In genomic region chr20:48912065-48912464, GRCh38 we compare ENCODE assay signal across 12 cellular contexts. TPM values are rescaled to one million over a fixed set of nuclear protein-coding genes. Genes with fewer than 3 reads are reported as not detected.
A peak's percentile ranks its signal among the peaks of the same experiment; 100 is the strongest.
DNase-seq lines count a peak whose midpoint lies in the region; ATAC-seq and TF ChIP-seq lines count a peak whose summit lies in the region.
"Had no signal": no experiment of that assay in that cellular context is flagged by ENCODE, and none has a peak within 500 bp of the region (broad histone marks: within the 10 kb centered on the region; RNA-seq: fewer than 3 reads in every experiment).

No MANE protein-coding gene starts in this region.

- H3K79me2 ChIP-seq in trophoblast cell (ENCODE audit: control insufficient read depth, insufficient read depth, low read length, poor library complexity): no peaks in the 10 kb centered on the region

- H3K27ac Mint-ChIP-seq in natural killer cell (peak overlapping the region; percentile 62 to 93), immature natural killer cell (peak overlapping the region in 1 of 6 donors; percentile 21)
- peak overlapping the region in 1 of 2 donors; percentile 26 for H3K27ac Mint-ChIP-seq in natural killer cell treated with Interleukin-12 subunit alpha and Interleukin-12 subunit beta and Interleukin-15 and Interleukin-18, amount 100 ng/mL, for 72 hours

- ATAC-seq in natural killer cell (no peak), HG02840 (IDR thresholded peaks at IDR 0.05; ENCODE audit: low FRiP score, unreplicated experiment) (peak; percentile 75)
- ATAC-seq in natural killer cell treated with Interleukin-12 subunit alpha and Interleukin-12 subunit beta and Interleukin-15 and Interleukin-18, amount 100 ng/mL, for 72 hours: no peak

- no peaks in the 10 kb centered on the region for H3K27me3 ChIP-seq in transverse colon
- H3K27me3 ChIP-seq in trophoblast cell (ENCODE audit: insufficient read depth, low read length): no peaks in the 10 kb centered on the region
- H3K27me3 ChIP-seq: ovary had no signal

- H3K4me2 ChIP-seq in trophoblast cell (ENCODE audit: low read length): no peak overlapping the region

- no peak overlapping the region for H3K4me3 Mint-ChIP-seq in natural killer cell
- H3K4me3 Mint-ChIP-seq in natural killer cell treated with Interleukin-12 subunit alpha and Interleukin-12 subunit beta and Interleukin-15 and Interleukin-18, amount 100 ng/mL, for 72 hours: no peak overlapping the region
- no peak overlapping the region for H3K4me3 Mint-ChIP-seq in immature natural killer cell

- no peak overlapping the region for H2BK5ac ChIP-seq in trophoblast cell (ENCODE audit: low read depth, low read length, poor library complexity)

- H4K8ac ChIP-seq in trophoblast cell (ENCODE audit: low read depth, low read length): no peak overlapping the region

- no peak overlapping the region for H3K27ac ChIP-seq in transverse colon
- no peak overlapping the region for H3K27ac ChIP-seq in trophoblast cell (ENCODE audit: low read depth, low read length)
- H3K27ac ChIP-seq: ovary had no signal

- TF ChIP-seq CTCF in natural killer cell (IDR thresholded peaks at IDR 0.05) (no peak), transverse colon (IDR thresholded peaks at IDR 0.05) (no peak)

- H3K14ac ChIP-seq in trophoblast cell (ENCODE audit: low read length): no peak overlapping the region

- H3K4me1 ChIP-seq in transverse colon (no peaks in the 10 kb centered on the region), trophoblast cell (ENCODE audit: control insufficient read depth in 1 of 2, insufficient read depth in 2 of 2, low read length in 2 of 2) (no peaks in the 10 kb centered on the region)

- DNase-seq in natural killer cell (no peak), NCI-H1694 treated with DMSO at 0.1 percent for 48 hours (lab: John Stamatoyannopoulos, UW) (peak; percentile 63), transverse colon (peak; percentile 48), trophoblast cell (no peak), immature natural killer cell (no peak)
- DNase-seq in natural killer cell treated with Interleukin-12 subunit alpha and Interleukin-12 subunit beta and Interleukin-15 and Interleukin-18, amount 100 ng/mL, for 72 hours (ENCODE audit: low spot score): no peak
- no peak for DNase-seq in stimulated activated naive CD4-positive, alpha-beta T cell (lab: John Stamatoyannopoulos, UW)
- DNase-seq: activated naive CD4-positive, alpha-beta T cell treated with Interleukin-2 at 50 U/mL for 16 hours; IMR-90; NK-92 treated with Interleukin-12 subunit alpha and Interleukin-12 subunit beta, amount 100 ng/mL, for 24 hours; ovary had no signal

- H3K9me3 Mint-ChIP-seq in natural killer cell (no peaks in the 10 kb centered on the region), immature natural killer cell (no peaks in the 10 kb centered on the region)
- no peaks in the 10 kb centered on the region for H3K9me3 Mint-ChIP-seq in natural killer cell treated with Interleukin-12 subunit alpha and Interleukin-12 subunit beta and Interleukin-15 and Interleukin-18, amount 100 ng/mL, for 72 hours

- H4K91ac ChIP-seq in trophoblast cell (ENCODE audit: low read depth, low read length): no peak overlapping the region

- 76% methylated on average over 4 of the region's 4 CpGs; no CpG with 5 or more reads in 1 of the 2 donors for WGBS in transverse colon (ENCODE audit: low coverage in 1 of 2), 2 donors
- WGBS in trophoblast cell (ENCODE audit: extremely low coverage, insufficient coverage, insufficient read length): no CpG with 5 or more reads among the region's 4 CpGs

- no peak overlapping the region for H2BK120ac ChIP-seq in trophoblast cell (ENCODE audit: insufficient read depth, low read length, poor library complexity)

- H2AK5ac ChIP-seq in trophoblast cell (ENCODE audit: low read length): no peak overlapping the region

- no peak for TF ChIP-seq EP300 in transverse colon (IDR thresholded peaks at IDR 0.05; ENCODE audit: low read depth)

- in situ Hi-C loops in transverse colon (cut with MboI; ENCODE audit: low pct_ligation_motif_present in 1 of 4, low pct_unique_long_range_greater_than_20kb in 1 of 4, low sequenced_read_pairs in 3 of 4): no loop called here

- H2BK12ac ChIP-seq in trophoblast cell (ENCODE audit: low read length): no peak overlapping the region

- no peaks in the 10 kb centered on the region for H3K79me1 ChIP-seq in trophoblast cell (ENCODE audit: low read length)

- H3K9me3 ChIP-seq in transverse colon (no peaks in the 10 kb centered on the region), trophoblast cell (ENCODE audit: insufficient read depth, low read depth, low read length) (peaks cover 4% of the 10 kb centered on the region)
- H3K9me3 ChIP-seq: ovary had no signal

- intact Hi-C loops in natural killer cell (cut with micrococcal nuclease): no loop called here
- intact Hi-C loops in transverse colon (cut with DNase I; ENCODE audit: low total_unique reads): no loop called here

- H3K9ac ChIP-seq in trophoblast cell (ENCODE audit: low read length): no peak overlapping the region

- no peak overlapping the region for H3K4ac ChIP-seq in trophoblast cell (ENCODE audit: low read depth, low read length)

- H3K27me3 Mint-ChIP-seq in natural killer cell (ENCODE audit: low read depth in 2 of 2) (peaks cover 0 to 4% of the 10 kb centered on the region in 2 donors), immature natural killer cell (ENCODE audit: low read depth in 3 of 3) (peaks cover 2 to 4% (median 2%) of the 10 kb centered on the region in 3 donors)
- peaks cover 0 to 3% of the 10 kb centered on the region in 2 donors for H3K27me3 Mint-ChIP-seq in natural killer cell treated with Interleukin-12 subunit alpha and Interleukin-12 subunit beta and Interleukin-15 and Interleukin-18, amount 100 ng/mL, for 72 hours

- no peak overlapping the region for H4K12ac ChIP-seq in trophoblast cell (ENCODE audit: low read depth, low read length)

- H3K4me3 ChIP-seq in transverse colon (no peak overlapping the region), trophoblast cell (ENCODE audit: low read depth, low read length) (no peak overlapping the region)
- H3K4me3 ChIP-seq: ovary had no signal

- TF ChIP-seq POLR2A in transverse colon (IDR thresholded peaks at IDR 0.05): no peak

- H3K36me3 ChIP-seq in transverse colon (no peaks in the 10 kb centered on the region), trophoblast cell (ENCODE audit: control insufficient read depth in 1 of 2, insufficient read depth in 2 of 2, low read length in 2 of 2) (no peaks in the 10 kb centered on the region)
- H3K36me3 ChIP-seq: ovary had no signal

- H2AFZ ChIP-seq in trophoblast cell (ENCODE audit: insufficient read depth, low read length, poor library complexity): no peak overlapping the region

- H3K18ac ChIP-seq in trophoblast cell (ENCODE audit: low read length): no peak overlapping the region

- no peak overlapping the region for H3K23ac ChIP-seq in trophoblast cell (ENCODE audit: low read length)

- H3K4me1 Mint-ChIP-seq in natural killer cell (peaks cover 12 to 34% of the 10 kb centered on the region in 2 donors), immature natural killer cell (peaks cover 6 to 18% of the 10 kb centered on the region in 2 donors)
- peaks cover 26 to 36% of the 10 kb centered on the region in 2 donors for H3K4me1 Mint-ChIP-seq in natural killer cell treated with Interleukin-12 subunit alpha and Interleukin-12 subunit beta and Interleukin-15 and Interleukin-18, amount 100 ng/mL, for 72 hours (ENCODE audit: low read depth in 2 of 2)

- no peaks in the 10 kb centered on the region for H3K36me3 Mint-ChIP-seq in natural killer cell
- no peaks in the 10 kb centered on the region for H3K36me3 Mint-ChIP-seq in natural killer cell treated with Interleukin-12 subunit alpha and Interleukin-12 subunit beta and Interleukin-15 and Interleukin-18, amount 100 ng/mL, for 72 hours
- no peaks in the 10 kb centered on the region for H3K36me3 Mint-ChIP-seq in immature natural killer cell

RNA-seq across cellular contexts. Expression of gene ARFGEF2, which starts 9.4 kb away (rescaled TPM):
- total RNA-seq in natural killer cell (10 to 100 TPM; 22.7 to 26.9 (median 26.9) TPM), transverse colon (10 to 100 TPM; 52.5 to 69.5 (median 68.5) TPM)
- total RNA-seq in natural killer cell treated with Interleukin-12 subunit alpha and Interleukin-12 subunit beta and Interleukin-15 and Interleukin-18, amount 100 ng/mL, for 72 hours: 10 to 100 TPM; 29.8 to 31.5 TPM
- 11.8 and 12.1 TPM in 2 replicates for polyA plus RNA-seq in trophoblast cell (2013)
- 10 to 100 TPM in 1 of 3 donors, 1 to 10 TPM in 2; 4.3 to 11.9 (median 5.7) TPM for polyA plus RNA-seq in immature natural killer cell

Comparison
In these comparisons a context has a peak if more than half of its experiments do, and no peak if none do; other contexts are left out.
1. DNase-seq: peak in NCI-H1694 treated with DMSO at 0.1 percent for 48 hours (single experiment) and transverse colon (single experiment); none in natural killer cell (single experiment), natural killer cell treated with Interleukin-12 subunit alpha and Interleukin-12 subunit beta and Interleukin-15 and Interleukin-18, amount 100 ng/mL, for 72 hours (single experiment), stimulated activated naive CD4-positive, alpha-beta T cell (0 of 6), trophoblast cell (0 of 2) and immature natural killer cell (0 of 3).